ENCODE assay signal across 1 cellular context in the genomic region with DNA sequence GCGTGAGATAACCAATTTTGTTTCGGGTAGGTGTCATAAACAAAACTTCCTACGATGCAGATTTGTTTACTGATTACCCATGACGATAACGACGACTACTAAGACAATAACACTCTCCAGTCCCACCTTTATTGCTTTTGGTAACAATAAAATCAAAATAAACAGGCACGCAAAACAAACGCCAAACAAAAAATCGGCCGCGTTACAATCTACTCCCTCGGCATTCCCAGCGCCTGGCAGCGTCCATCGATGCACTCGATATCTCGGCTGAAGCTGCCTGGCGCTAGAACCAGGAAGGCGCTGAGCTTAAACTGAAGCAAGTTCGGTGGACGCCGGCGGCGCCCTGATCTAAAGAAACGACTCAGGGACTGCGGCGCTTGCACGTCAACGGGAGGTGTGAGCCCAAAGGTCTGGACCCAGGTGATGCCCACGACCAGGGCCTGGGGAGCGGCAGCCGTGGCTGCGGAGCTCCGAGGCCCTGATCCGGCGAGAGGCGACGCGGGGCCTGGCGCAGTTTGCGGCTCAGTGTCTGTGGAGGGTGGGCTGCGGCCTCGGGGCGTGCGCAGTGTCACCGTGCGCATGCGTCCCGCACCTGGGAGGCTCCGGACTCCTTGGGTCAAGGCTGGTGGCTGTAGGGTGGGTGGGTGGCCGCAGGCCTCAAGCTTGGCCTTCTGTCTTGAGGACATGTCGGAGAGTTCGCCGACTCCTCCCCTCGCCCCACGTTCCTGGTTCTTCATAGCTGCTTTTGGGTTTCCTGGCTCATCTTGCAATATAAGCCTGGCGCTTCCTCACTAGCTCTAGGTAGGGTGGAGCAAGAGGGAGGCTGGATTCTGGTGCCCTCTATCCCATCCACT.
TF ChIP-seq lines count a peak whose summit lies in the region.

RSRC1 (plus strand) TSS at position 286 of the 854 bp plus-strand sequence. CDS start 12,016 bp downstream, outside the sequence.

TF ChIP-seq in WTC11, 78 proteins besides CTCF, POLR2A, EP300 and RAD21 (continued from another document and continues in another):
- TF ChIP-seq NFYB (CRISPR knock-in tag; conservative IDR thresholded peaks at IDR 0.05; ENCODE audit: low read depth), result peak; percentile 28; the same call in 1 of the 2 replicates
- no peak for TF ChIP-seq ZNF121 (CRISPR knock-in tag; IDR thresholded peaks at IDR 0.05)
- TF ChIP-seq RORB (CRISPR knock-in tag; IDR thresholded peaks at IDR 0.05), result no peak
- TF ChIP-seq FOXP1 (CRISPR knock-in tag; IDR thresholded peaks at IDR 0.05; ENCODE audit: borderline replicate concordance), result peak; percentile 93
- no peak for TF ChIP-seq ZMAT4 (CRISPR knock-in tag; IDR thresholded peaks at IDR 0.05)
- no peak for TF ChIP-seq ZNF425 (CRISPR knock-in tag; conservative IDR thresholded peaks at IDR 0.05)
- TF ChIP-seq ZSCAN18 (CRISPR knock-in tag; IDR thresholded peaks at IDR 0.05), result no peak
- no peak for TF ChIP-seq USF2 (CRISPR knock-in tag; IDR thresholded peaks at IDR 0.05)
- no peak for TF ChIP-seq E2F1 (CRISPR knock-in tag; IDR thresholded peaks at IDR 0.05)
- peak; percentile 93 for TF ChIP-seq SP1 (CRISPR knock-in tag; conservative IDR thresholded peaks at IDR 0.05)
- TF ChIP-seq KAT7 (CRISPR knock-in tag; IDR thresholded peaks at IDR 0.05; ENCODE audit: borderline replicate concordance), result peak; percentile 96
- TF ChIP-seq, protein P1, sequence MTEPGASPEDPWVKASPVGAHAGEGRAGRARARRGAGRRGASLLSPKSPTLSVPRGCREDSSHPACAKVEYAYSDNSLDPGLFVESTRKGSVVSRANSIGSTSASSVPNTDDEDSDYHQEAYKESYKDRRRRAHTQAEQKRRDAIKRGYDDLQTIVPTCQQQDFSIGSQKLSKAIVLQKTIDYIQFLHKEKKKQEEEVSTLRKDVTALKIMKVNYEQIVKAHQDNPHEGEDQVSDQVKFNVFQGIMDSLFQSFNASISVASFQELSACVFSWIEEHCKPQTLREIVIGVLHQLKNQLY (CRISPR knock-in tag; IDR thresholded peaks at IDR 0.05), result no peak
- TF ChIP-seq OVOL2 (CRISPR knock-in tag; IDR thresholded peaks at IDR 0.05; ENCODE audit: borderline replicate concordance), result no peak
- no peak for TF ChIP-seq GRHL2 (CRISPR knock-in tag; IDR thresholded peaks at IDR 0.05; ENCODE audit: insufficient replicate concordance, severe bottlenecking)
- TF ChIP-seq, protein P2, sequence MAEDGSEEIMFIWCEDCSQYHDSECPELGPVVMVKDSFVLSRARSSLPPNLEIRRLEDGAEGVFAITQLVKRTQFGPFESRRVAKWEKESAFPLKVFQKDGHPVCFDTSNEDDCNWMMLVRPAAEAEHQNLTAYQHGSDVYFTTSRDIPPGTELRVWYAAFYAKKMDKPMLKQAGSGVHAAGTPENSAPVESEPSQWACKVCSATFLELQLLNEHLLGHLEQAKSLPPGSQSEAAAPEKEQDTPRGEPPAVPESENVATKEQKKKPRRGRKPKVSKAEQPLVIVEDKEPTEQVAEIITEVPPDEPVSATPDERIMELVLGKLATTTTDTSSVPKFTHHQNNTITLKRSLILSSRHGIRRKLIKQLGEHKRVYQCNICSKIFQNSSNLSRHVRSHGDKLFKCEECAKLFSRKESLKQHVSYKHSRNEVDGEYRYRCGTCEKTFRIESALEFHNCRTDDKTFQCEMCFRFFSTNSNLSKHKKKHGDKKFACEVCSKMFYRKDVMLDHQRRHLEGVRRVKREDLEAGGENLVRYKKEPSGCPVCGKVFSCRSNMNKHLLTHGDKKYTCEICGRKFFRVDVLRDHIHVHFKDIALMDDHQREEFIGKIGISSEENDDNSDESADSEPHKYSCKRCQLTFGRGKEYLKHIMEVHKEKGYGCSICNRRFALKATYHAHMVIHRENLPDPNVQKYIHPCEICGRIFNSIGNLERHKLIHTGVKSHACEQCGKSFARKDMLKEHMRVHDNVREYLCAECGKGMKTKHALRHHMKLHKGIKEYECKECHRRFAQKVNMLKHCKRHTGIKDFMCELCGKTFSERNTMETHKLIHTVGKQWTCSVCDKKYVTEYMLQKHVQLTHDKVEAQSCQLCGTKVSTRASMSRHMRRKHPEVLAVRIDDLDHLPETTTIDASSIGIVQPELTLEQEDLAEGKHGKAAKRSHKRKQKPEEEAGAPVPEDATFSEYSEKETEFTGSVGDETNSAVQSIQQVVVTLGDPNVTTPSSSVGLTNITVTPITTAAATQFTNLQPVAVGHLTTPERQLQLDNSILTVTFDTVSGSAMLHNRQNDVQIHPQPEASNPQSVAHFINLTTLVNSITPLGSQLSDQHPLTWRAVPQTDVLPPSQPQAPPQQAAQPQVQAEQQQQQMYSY (CRISPR knock-in tag; IDR thresholded peaks at IDR 0.05), result peak; percentile 76
- peak; percentile 43 for TF ChIP-seq ETV6 (CRISPR knock-in tag; IDR thresholded peaks at IDR 0.05)
- TF ChIP-seq, protein P3, sequence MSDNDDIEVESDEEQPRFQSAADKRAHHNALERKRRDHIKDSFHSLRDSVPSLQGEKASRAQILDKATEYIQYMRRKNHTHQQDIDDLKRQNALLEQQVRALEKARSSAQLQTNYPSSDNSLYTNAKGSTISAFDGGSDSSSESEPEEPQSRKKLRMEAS (CRISPR knock-in tag; IDR thresholded peaks at IDR 0.05), result peak; percentile 76; the same call in 1 of the 2 replicates
- 0 out of 2 replicates have a peak, but pooled peaks have one; percentile 24 for TF ChIP-seq CREM (CRISPR knock-in tag; IDR thresholded peaks at IDR 0.05)
- no peak for TF ChIP-seq NFATC4 (CRISPR knock-in tag; IDR thresholded peaks at IDR 0.05)
- no peak for TF ChIP-seq AFF4 (CRISPR knock-in tag; IDR thresholded peaks at IDR 0.05; ENCODE audit: borderline replicate concordance)
- TF ChIP-seq NR1H2 (CRISPR knock-in tag; IDR thresholded peaks at IDR 0.05), result no peak
- no peak for TF ChIP-seq ZNF671 (CRISPR knock-in tag; IDR thresholded peaks at IDR 0.05)
- TF ChIP-seq HMGXB4 (CRISPR knock-in tag; IDR thresholded peaks at IDR 0.05), result peak; percentile 82; the same call in 1 of the 2 replicates
- TF ChIP-seq, protein P4, sequence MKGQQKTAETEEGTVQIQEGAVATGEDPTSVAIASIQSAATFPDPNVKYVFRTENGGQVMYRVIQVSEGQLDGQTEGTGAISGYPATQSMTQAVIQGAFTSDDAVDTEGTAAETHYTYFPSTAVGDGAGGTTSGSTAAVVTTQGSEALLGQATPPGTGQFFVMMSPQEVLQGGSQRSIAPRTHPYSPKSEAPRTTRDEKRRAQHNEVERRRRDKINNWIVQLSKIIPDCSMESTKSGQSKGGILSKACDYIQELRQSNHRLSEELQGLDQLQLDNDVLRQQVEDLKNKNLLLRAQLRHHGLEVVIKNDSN (CRISPR knock-in tag; IDR thresholded peaks at IDR 0.05), result peak; percentile 62
- TF ChIP-seq FOXP4 (CRISPR knock-in tag; IDR thresholded peaks at IDR 0.05), result peak; percentile 59; the same call in 1 of the 2 replicates
- TF ChIP-seq CREB1 (CRISPR knock-in tag; IDR thresholded peaks at IDR 0.05), result no peak
- no peak for TF ChIP-seq GTF2I (CRISPR knock-in tag; conservative IDR thresholded peaks at IDR 0.05)
- TF ChIP-seq SMAD3 (CRISPR knock-in tag; IDR thresholded peaks at IDR 0.05; ENCODE audit: borderline replicate concordance), result no peak
- no peak for TF ChIP-seq JAZF1 (CRISPR knock-in tag; IDR thresholded peaks at IDR 0.05)
- no peak for TF ChIP-seq SMAD4 (CRISPR knock-in tag; IDR thresholded peaks at IDR 0.05)
- no peak for TF ChIP-seq EMX1 (CRISPR knock-in tag; IDR thresholded peaks at IDR 0.05)
- no peak for TF ChIP-seq NR3C1 (CRISPR knock-in tag; conservative IDR thresholded peaks at IDR 0.05; ENCODE audit: low read depth)
- TF ChIP-seq IRF2 (CRISPR knock-in tag; IDR thresholded peaks at IDR 0.05; ENCODE audit: borderline replicate concordance, low read depth), result peak; percentile 61; the same call in 1 of the 2 replicates
